8 cellular contexts compared by ENCODE assay signal in genomic region chr20:58852559-58853271, GRCh38. TPM values are rescaled to one million over a fixed set of nuclear protein-coding genes. Genes with fewer than 3 reads are reported as not detected.
A peak's percentile ranks its signal among the peaks of the same experiment; 100 is the strongest.
DNase-seq lines count a peak whose midpoint lies in the region; ATAC-seq and TF ChIP-seq lines count a peak whose summit lies in the region.

TSS of gene GNAS (plus strand) at chr20:58852716.

- peak within 1 kb of the TSS in 3 of 7 donors; percentile 59 to 84 (median 64) for H3K27ac Mint-ChIP-seq in CD4-positive, alpha-beta memory T cell
- peak within 1 kb of the TSS; percentile 48 to 89 for H3K27ac Mint-ChIP-seq in stimulated activated naive CD8-positive, alpha-beta T cell treated with anti-CD3 and anti-CD28 coated beads, Interleukin-15, amount 100 ng/mL, for 72 hours

- 31 to 34% methylated on average over 35 of the region's 35 CpGs for WGBS in esophagus, 2 donors

- H3K9me2 ChIP-seq in Karpas-422 (replicated peaks; ENCODE audit: insufficient read depth, low read length): no peaks in the 10 kb centered on the region

- peak within 1 kb of the TSS; percentile 53; the same call in 1 of the 2 replicates for H3K9ac ChIP-seq in Karpas-422 (ENCODE audit: low read length)

- intact Hi-C loops in CD4-positive, alpha-beta memory T cell (cut with micrococcal nuclease): loop anchor here (1.0 to 5.0 kb wide), 2 partner anchors 202 to 615 kb away; no protein-coding TSS in a partner anchor
- intact Hi-C loops in mucosa of descending colon (cut with DNase I, micrococcal nuclease): no loop called here

- peaks cover 5 to 26% (median 15%) of the 10 kb centered on the region in 4 donors for H3K4me1 Mint-ChIP-seq in CD4-positive, alpha-beta memory T cell
- peaks cover 71% of the 10 kb centered on the region for H3K4me1 Mint-ChIP-seq in stimulated activated naive CD8-positive, alpha-beta T cell treated with anti-CD3 and anti-CD28 coated beads, Interleukin-15, amount 100 ng/mL, for 72 hours

- ATAC-seq in mucosa of descending colon: peak; percentile 70
- peak; percentile 31 for ATAC-seq in stimulated activated naive CD8-positive, alpha-beta T cell treated with anti-CD3 and anti-CD28 coated beads, Interleukin-15, amount 100 ng/mL, for 72 hours

- H3K79me2 ChIP-seq in Karpas-422 (ENCODE audit: low read length): peaks cover 29% of the 10 kb centered on the region

- TF ChIP-seq CTCF in mucosa of descending colon (IDR thresholded peaks at IDR 0.05): peak; percentile 33

- CTCF ChIA-PET in CD4-positive, alpha-beta memory T cell (lab: Charles Lee; ENCODE audit: partially characterized antibody): interaction anchor here (1.2 to 1.7 kb wide), 3 partner anchors 9 to 371 kb away, joined by 4 to 9 read pairs (median 5); partner anchors contain the start of gene STX16

- peak within 1 kb of the TSS; percentile 83; the same call in 1 of the 2 replicates for H2AFZ ChIP-seq in Karpas-422 (ENCODE audit: low read length)

- 0 out of 2 replicates have a peak, but pooled peaks cover 5% of the 10 kb centered on the region for H4K20me1 ChIP-seq in Karpas-422 (ENCODE audit: insufficient read depth, low read depth, low read length)

- peak within 1 kb of the TSS; percentile 61 for H3K4me2 ChIP-seq in Karpas-422 (ENCODE audit: low read depth, low read length, poor library complexity, severe bottlenecking)

- H3K27me3 Mint-ChIP-seq in CD4-positive, alpha-beta memory T cell: peaks cover 34 to 38% of the 10 kb centered on the region in 2 donors
- H3K27me3 Mint-ChIP-seq in stimulated activated naive CD8-positive, alpha-beta T cell treated with anti-CD3 and anti-CD28 coated beads, Interleukin-15, amount 100 ng/mL, for 72 hours: peaks cover 85% of the 10 kb centered on the region

- no peaks in the 10 kb centered on the region for H3K9me3 ChIP-seq in CD4-positive, alpha-beta memory T cell (ENCODE audit: control insufficient read depth in 1 of 2, low read length in 2 of 2)
- H3K9me3 ChIP-seq in Karpas-422 (ENCODE audit: low read length) (no peaks in the 10 kb centered on the region), esophagus (ENCODE audit: control insufficient read depth in 2 of 2, insufficient read depth in 1 of 2, low read depth in 1 of 2, low read length in 1 of 2) (no peaks in the 10 kb centered on the region), mucosa of descending colon (no peaks in the 10 kb centered on the region)

- peaks cover 18% of the 10 kb centered on the region for H3K27me3 ChIP-seq in CD4-positive, alpha-beta memory T cell (ENCODE audit: insufficient read depth, low read length)
- H3K27me3 ChIP-seq in Karpas-422 (ENCODE audit: low read length): no peaks in the 10 kb centered on the region
- peaks cover 0 to 3% of the 10 kb centered on the region in 2 donors for H3K27me3 ChIP-seq in esophagus (ENCODE audit: control insufficient read depth in 1 of 2, insufficient read depth in 2 of 2, low read length in 2 of 2)

- no peaks in the 10 kb centered on the region for H3K36me3 ChIP-seq in CD4-positive, alpha-beta memory T cell (ENCODE audit: insufficient read depth, low read length)
- H3K36me3 ChIP-seq in Karpas-422 (ENCODE audit: insufficient read depth, low read length) (no peaks in the 10 kb centered on the region), esophagus (ENCODE audit: control insufficient read depth in 2 of 2, insufficient read depth in 2 of 2, low read length in 1 of 2) (no peaks in the 10 kb centered on the region), mucosa of descending colon (ENCODE audit: low read depth) (no peaks in the 10 kb centered on the region)

- peaks cover 0 to 2% of the 10 kb centered on the region in 2 donors for H3K36me3 Mint-ChIP-seq in CD4-positive, alpha-beta memory T cell

- no peak within 1 kb of the TSS for H3K27ac ChIP-seq in CD4-positive, alpha-beta memory T cell (ENCODE audit: low read depth, low read length)
- H3K27ac ChIP-seq in Karpas-422 (ENCODE audit: low read length) (no peak within 1 kb of the TSS), esophagus (ENCODE audit: low read depth in 2 of 2, low read length in 1 of 2) (no peak within 1 kb of the TSS)

- H3K4me1 ChIP-seq in CD4-positive, alpha-beta memory T cell (ENCODE audit: insufficient read depth, low read length): peaks cover 16% of the 10 kb centered on the region
- H3K4me1 ChIP-seq in Karpas-422 (ENCODE audit: low read length): peaks cover 19% of the 10 kb centered on the region
- peaks cover 0 to 19% of the 10 kb centered on the region in 2 donors for H3K4me1 ChIP-seq in esophagus (ENCODE audit: control insufficient read depth in 2 of 2, insufficient read depth in 2 of 2, low read length in 1 of 2)
- H3K4me1 ChIP-seq in mucosa of descending colon (ENCODE audit: low read depth): peaks cover 15% of the 10 kb centered on the region

- DNase-seq in CD4-positive, alpha-beta memory T cell: peak; percentile 35 to 52 (median 47)
- DNase-seq in Karpas-422 (peak; percentile 84), activated T-cell treated with anti-CD3 and anti-CD28 coated beads for 1 hour (ENCODE audit: low read depth) (peak; percentile 38), mucosa of descending colon (peak; percentile 64 to 76 (median 76)), NCI-H2029 treated with DMSO at 0.1 percent for 48 hours (lab: John Stamatoyannopoulos, UW) (no peak), NCI-H187 (lab: John Stamatoyannopoulos, UW) (no peak)
- peak; percentile 45 to 67 for DNase-seq in stimulated activated naive CD8-positive, alpha-beta T cell treated with anti-CD3 and anti-CD28 coated beads, Interleukin-15, amount 100 ng/mL, for 72 hours

- H3K4me3 ChIP-seq in CD4-positive, alpha-beta memory T cell (ENCODE audit: low read length in 2 of 2): peak within 1 kb of the TSS in 1 of 2 donors; percentile 46
- H3K4me3 ChIP-seq in Karpas-422 (ENCODE audit: low read length) (peak within 1 kb of the TSS; percentile 52; the same call in 1 of the 2 replicates), esophagus (ENCODE audit: low read depth in 1 of 2, low read length in 2 of 2) (peak within 1 kb of the TSS; percentile 25 to 32), mucosa of descending colon (no peak within 1 kb of the TSS)

- no peaks in the 10 kb centered on the region for H3K9me3 Mint-ChIP-seq in CD4-positive, alpha-beta memory T cell
- H3K9me3 Mint-ChIP-seq in stimulated activated naive CD8-positive, alpha-beta T cell treated with anti-CD3 and anti-CD28 coated beads, Interleukin-15, amount 100 ng/mL, for 72 hours: no peaks in the 10 kb centered on the region

- H3K4me3 Mint-ChIP-seq in CD4-positive, alpha-beta memory T cell: peak within 1 kb of the TSS; percentile 86 to 95 (median 90)
- H3K4me3 Mint-ChIP-seq in stimulated activated naive CD8-positive, alpha-beta T cell treated with anti-CD3 and anti-CD28 coated beads, Interleukin-15, amount 100 ng/mL, for 72 hours: peak within 1 kb of the TSS; percentile 83 to 92

- POLR2A ChIA-PET in CD4-positive, alpha-beta memory T cell (lab: Charles Lee; ENCODE audit: partially characterized antibody): interaction anchor here (0.6 to 2.1 kb wide), 3 partner anchors 39 to 202 kb away, joined by 3 to 9 read pairs (median 3); partner anchors contain the start of gene STX16

RNA-seq across cellular contexts. Expression of gene GNAS, which starts in this region (rescaled TPM):
- total RNA-seq in CD4-positive, alpha-beta memory T cell: 100 to 1,000 TPM; 641 to 645 TPM
- polyA plus RNA-seq in CD4-positive, alpha-beta memory T cell: 100 to 1,000 TPM in 1 of 2 donors, 10 to 100 TPM in 1; 70.1 to 184 TPM
- total RNA-seq in Karpas-422 (2014; rRNA removed; shearing (Covaris generic); ENCODE audit: low replicate concordance): 600 and 624 TPM in 2 replicates
- 1,000 to 10,000 TPM in 1 of 2 donors, 100 to 1,000 TPM in 1; 590 to 1,519 TPM for polyA plus RNA-seq in esophagus
- 100 to 1,000 TPM; 583 to 659 (median 632) TPM for total RNA-seq in mucosa of descending colon

Comparison
In these comparisons a context has a peak if more than half of its experiments do, and no peak if none do; other contexts are left out.
1. DNase-seq: peak in CD4-positive, alpha-beta memory T cell (5 of 5), Karpas-422 (single experiment), activated T-cell treated with anti-CD3 and anti-CD28 coated beads for 1 hour (single experiment), mucosa of descending colon (3 of 3) and stimulated activated naive CD8-positive, alpha-beta T cell treated with anti-CD3 and anti-CD28 coated beads, Interleukin-15, amount 100 ng/mL, for 72 hours (2 of 2); none in NCI-H2029 treated with DMSO at 0.1 percent for 48 hours (single experiment) and NCI-H187 (0 of 2).